Comparison of ENCODE assay signal across 1 cellular context in genomic region chr20:1392443-1392692, GRCh38.
TF ChIP-seq lines count a peak whose summit lies in the region.

No MANE protein-coding gene starts in this region.

TF ChIP-seq in H1, 55 proteins besides CTCF, POLR2A, EP300 and RAD21 (continued from another document):
- TF ChIP-seq EZH2 (IDR thresholded peaks at IDR 0.05; ENCODE audit: low read depth, low read length, severe bottlenecking): no peak
- no peak for TF ChIP-seq KDM1A (IDR thresholded peaks at IDR 0.05; ENCODE audit: borderline replicate concordance, low read length)
- TF ChIP-seq NANOG (IDR thresholded peaks at IDR 0.05; ENCODE audit: insufficient read depth, low read depth, low read length, poor library complexity, severe bottlenecking): no peak
TF ChIP-seq in H1: peak in this region for 0.
